Comparison of ENCODE assay signal across 8 cellular contexts in the genomic region with DNA sequence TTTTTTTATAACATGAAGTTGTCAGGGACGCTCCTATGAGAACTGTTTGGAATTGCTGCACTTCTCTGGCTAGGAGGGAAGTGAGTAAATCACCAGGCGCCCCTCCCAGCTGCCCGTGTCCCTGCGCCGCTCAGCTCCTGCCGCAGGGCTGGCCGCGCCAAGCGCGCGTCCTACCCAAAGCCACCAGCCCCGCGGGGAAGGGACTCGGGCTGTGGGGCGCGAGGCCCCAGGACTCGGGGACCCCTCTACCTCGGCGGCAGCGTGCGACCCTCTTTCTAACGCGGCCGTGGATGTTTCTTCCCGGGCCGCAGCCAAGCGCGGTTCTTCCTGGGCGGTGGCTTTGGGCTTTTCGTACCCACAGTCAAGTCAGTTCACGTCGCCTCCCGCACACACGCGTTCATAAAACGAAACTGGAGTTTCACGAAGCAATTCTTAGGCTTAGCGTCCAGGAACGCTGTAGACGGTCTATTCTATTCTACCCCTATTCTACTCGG. TPM values are rescaled to one million over a fixed set of nuclear protein-coding genes. Genes with fewer than 3 reads are reported as not detected.
A peak's percentile ranks its signal among the peaks of the same experiment; 100 is the strongest.
DNase-seq lines count a peak whose midpoint lies in the region; ATAC-seq and TF ChIP-seq lines count a peak whose summit lies in the region.

No MANE protein-coding gene starts in this region.

- peak overlapping the region; percentile 49 for H3K4me3 ChIP-seq in astrocyte of the spinal cord (ENCODE audit: low read depth, low read length)

- no peak overlapping the region for H3K27ac Mint-ChIP-seq in stimulated activated effector memory CD8-positive, alpha-beta T cell treated with anti-CD3 and anti-CD28 coated beads, Interleukin-12 subunit alpha, Interleukin-12 subunit beta, amount 100 ng/mL, for 72 hours

- peaks cover 19% of the 10 kb centered on the region for H3K36me3 Mint-ChIP-seq in activated T-cell treated with anti-CD3 and anti-CD28 coated beads, Interleukin-2, amount 50 U/mL, for 4 hours (ENCODE audit: insufficient read depth)
- peaks cover 4% of the 10 kb centered on the region for H3K36me3 Mint-ChIP-seq in stimulated activated effector memory CD8-positive, alpha-beta T cell treated with anti-CD3 and anti-CD28 coated beads, Interleukin-12 subunit alpha, Interleukin-12 subunit beta, amount 100 ng/mL, for 72 hours

- no peaks in the 10 kb centered on the region for H3K9me3 Mint-ChIP-seq in activated T-cell treated with anti-CD3 and anti-CD28 coated beads, Interleukin-2, amount 50 U/mL, for 4 hours
- no peaks in the 10 kb centered on the region for H3K9me3 Mint-ChIP-seq in stimulated activated effector memory CD8-positive, alpha-beta T cell treated with anti-CD3 and anti-CD28 coated beads, Interleukin-12 subunit alpha, Interleukin-12 subunit beta, amount 100 ng/mL, for 72 hours

- in situ Hi-C loops in astrocyte of the spinal cord (cut with HindIII; ENCODE audit: low sequenced_read_pairs) = no loop called here

- peak; percentile 21 to 34 for ATAC-seq in activated T-cell treated with anti-CD3 and anti-CD28 coated beads, Interleukin-2, amount 50 U/mL, for 4 hours
- ATAC-seq in stimulated activated effector memory CD8-positive, alpha-beta T cell treated with anti-CD3 and anti-CD28 coated beads, Interleukin-12 subunit alpha, Interleukin-12 subunit beta, amount 100 ng/mL, for 72 hours = no peak

- H3K4me3 Mint-ChIP-seq in activated T-cell treated with anti-CD3 and anti-CD28 coated beads, Interleukin-2, amount 50 U/mL, for 4 hours = peak overlapping the region; percentile 61
- peak overlapping the region; percentile 66 for H3K4me3 Mint-ChIP-seq in stimulated activated effector memory CD8-positive, alpha-beta T cell treated with anti-CD3 and anti-CD28 coated beads, Interleukin-12 subunit alpha, Interleukin-12 subunit beta, amount 100 ng/mL, for 72 hours

- no peak for TF ChIP-seq CTCF in astrocyte of the spinal cord (IDR thresholded peaks at IDR 0.05; ENCODE audit: low read depth, low read length)

- peaks cover 14% of the 10 kb centered on the region for H3K4me1 Mint-ChIP-seq in activated T-cell treated with anti-CD3 and anti-CD28 coated beads, Interleukin-2, amount 50 U/mL, for 4 hours (ENCODE audit: low read depth)
- H3K4me1 Mint-ChIP-seq in stimulated activated effector memory CD8-positive, alpha-beta T cell treated with anti-CD3 and anti-CD28 coated beads, Interleukin-12 subunit alpha, Interleukin-12 subunit beta, amount 100 ng/mL, for 72 hours = peaks cover 10% of the 10 kb centered on the region

- DNase-seq in activated T-cell treated with anti-CD3 and anti-CD28 coated beads, Interleukin-2, amount 50 U/mL, for 4 hours = no peak
- no peak for DNase-seq in activated T-cell treated with anti-CD3 and anti-CD28 coated beads for 4 hours
- no peak for DNase-seq in astrocyte of the spinal cord (ENCODE audit: low read depth, low spot score)
- peak; percentile 50 for DNase-seq in iPS-NIHi7 (ENCODE audit: extremely low spot score)
- no peak for DNase-seq in stimulated activated effector memory CD8-positive, alpha-beta T cell treated with anti-CD3 and anti-CD28 coated beads, Interleukin-12 subunit alpha, Interleukin-12 subunit beta, amount 100 ng/mL, for 72 hours (ENCODE audit: low spot score in 2 of 2)
- no peak for DNase-seq in T-helper 9 cell
- no peak for DNase-seq in cerebellar cortex (ENCODE audit: low spot score)
- no peak for DNase-seq in NCI-H1048 (lab: John Stamatoyannopoulos, UW)

- H3K27me3 Mint-ChIP-seq in activated T-cell treated with anti-CD3 and anti-CD28 coated beads, Interleukin-2, amount 50 U/mL, for 4 hours (ENCODE audit: low read depth) = peaks cover 67% of the 10 kb centered on the region

RNA-seq across cellular contexts. Expression of gene FOXC1, which starts 15.2 kb away (rescaled TPM):
- under 1 TPM; 0.05 to 0.08 (median 0.05) TPM for total RNA-seq in activated T-cell treated with anti-CD3 and anti-CD28 coated beads, Interleukin-2, amount 50 U/mL, for 4 hours
